ENCODE assay signal across 32 cellular contexts in the genomic region with DNA sequence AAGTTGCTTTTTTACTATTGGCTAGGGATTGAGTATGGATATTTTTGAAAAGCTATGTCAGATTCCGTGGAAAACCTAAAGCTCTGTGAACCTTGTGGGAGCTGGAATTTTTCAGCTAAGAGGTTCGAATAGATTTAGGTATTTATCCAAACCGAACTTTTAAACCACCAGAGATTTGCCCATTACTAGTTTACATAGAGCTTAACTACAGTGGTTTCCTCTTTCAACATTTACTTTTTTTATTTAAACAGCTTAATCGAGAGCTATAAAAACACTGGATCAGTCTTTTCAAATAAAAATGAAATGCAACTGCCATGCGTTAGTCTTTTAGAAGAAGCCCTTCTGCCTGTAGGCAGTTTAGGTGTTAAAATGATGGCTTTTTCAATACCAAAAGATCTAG.
"Had no signal": no experiment of that assay in that cellular context is flagged by ENCODE, and none has a peak within 500 bp of the region (broad histone marks: within the 10 kb centered on the region; RNA-seq: fewer than 3 reads in every experiment).

No MANE protein-coding gene starts in this region.

- H3K27ac ChIP-seq: cardiac muscle cell, PC-9, RWPE1, WERI-Rb-1 had no signal

- H3K4me3 ChIP-seq: cardiac muscle cell, PC-9 had no signal

- FAIRE-seq: RCC 7860 had no signal

- H2AFZ ChIP-seq: PC-9 had no signal

- ATAC-seq: activated CD8-positive, alpha-beta T cell treated with anti-CD3 and anti-CD28 coated beads for 36 hours; activated T-cell treated with anti-CD3 and anti-CD28 coated beads, Interleukin-2, amount 50 U/mL, for 72 hours; activated T-helper 17 cell treated with anti-CD3 and anti-CD28 coated beads, Interleukin-2, amount 50 U/mL, for 72 hours; Right ventricle myocardium inferior had no signal

- H3K4me2 ChIP-seq: PC-9 had no signal

- H3K27me3 ChIP-seq: cardiac muscle cell had no signal

- H3K36me3 ChIP-seq: cardiac muscle cell, WERI-Rb-1 had no signal

- DNase-seq: activated CD4-positive, alpha-beta T cell treated with anti-CD3 and anti-CD28 coated beads for 1 hour; activated CD4-positive, alpha-beta T cell treated with anti-CD3 and anti-CD28 coated beads for 48 hours; activated CD4-positive, CD25-positive, alpha-beta regulatory T cell; activated CD8-positive, alpha-beta T cell treated with anti-CD3 and anti-CD28 coated beads for 36 hours; activated effector memory CD4-positive, alpha-beta T cell treated with anti-CD3 and anti-CD28 coated beads, Interleukin-2, amount 50 U/mL, for 16 hours; activated naive CD4-positive, alpha-beta T cell; activated naive CD4-positive, alpha-beta T cell treated with anti-CD3 and anti-CD28 coated beads, Interleukin-2, amount 50 U/mL, for 16 hours; activated naive CD8-positive, alpha-beta T cell treated with anti-CD3 and anti-CD28 coated beads for 36 hours; activated T-cell treated with anti-CD3 and anti-CD28 coated beads, Interleukin-2, amount 50 U/mL, for 1 hour; activated T-cell treated with anti-CD3 and anti-CD28 coated beads, Interleukin-2, amount 50 U/mL, for 72 hours; amniotic stem cell; aorta; NCI-H1048; NCI-H1417; NCI-H187 treated with DMSO at 0.1 percent for 48 hours; NCI-H226; NCI-H446 treated with DMSO at 0.1 percent for 48 hours; NCI-H524; NCI-H69; NK-92 treated with Interleukin-12 subunit alpha and Interleukin-12 subunit beta, amount 100 ng/mL, for 24 hours; PC-9; SIG-M5; SW 1271; T-helper 1 cell; T-helper 2 cell; T-helper 9 cell; WERI-Rb-1 had no signal
